25 cellular contexts compared by ENCODE assay signal in genomic region chr2:46995844-46996243, GRCh38. TPM values are rescaled to one million over a fixed set of nuclear protein-coding genes. Genes with fewer than 3 reads are reported as not detected.
DNase-seq lines count a peak whose midpoint lies in the region; ATAC-seq and TF ChIP-seq lines count a peak whose summit lies in the region.
"Had no signal": no experiment of that assay in that cellular context is flagged by ENCODE, and none has a peak within 500 bp of the region (broad histone marks: within the 10 kb centered on the region; RNA-seq: fewer than 3 reads in every experiment).

No MANE protein-coding gene starts in this region.

- H3K9me2 ChIP-seq in HCT116 (ENCODE audit: insufficient read depth), result no peaks in the 10 kb centered on the region

- ATAC-seq in HCT116, result no peak
- no peak for ATAC-seq in stimulated activated effector memory CD8-positive, alpha-beta T cell treated with anti-CD3 and anti-CD28 coated beads, Interleukin-12 subunit alpha, Interleukin-12 subunit beta, amount 100 ng/mL, for 72 hours
- ATAC-seq in activated CD4-positive, CD25-positive, alpha-beta regulatory T cell treated with anti-CD3 and anti-CD28 coated beads, Interleukin-2, amount 50 U/mL, for 24 hours, result no peak
- ATAC-seq: GM23338 had no signal

- RAD21 ChIA-PET in HCT116 (lab: Charles Lee; ENCODE audit: low non-redundant PET in 1 of 2, low total read pairs in 2 of 2, uncharacterized antibody in 2 of 2, unreplicated experiment in 2 of 2), result no interaction called here

- H3K36me3 Mint-ChIP-seq in T-helper 1 cell treated with Interleukin-12 subunit alpha and Interleukin-12 subunit beta and Interleukin-4 antibody, amounts not matched to agents 30 μg/mL and 1 μg/mL, for 36 hours (ENCODE audit: low read depth), result peaks cover 45% of the 10 kb centered on the region
- peaks cover 91% of the 10 kb centered on the region for H3K36me3 Mint-ChIP-seq in stimulated activated effector memory CD8-positive, alpha-beta T cell treated with anti-CD3 and anti-CD28 coated beads, Interleukin-12 subunit alpha, Interleukin-12 subunit beta, amount 100 ng/mL, for 72 hours
- H3K36me3 Mint-ChIP-seq: IgD-negative memory B cell had no signal

- TF ChIP-seq RAD21 in HCT116 (IDR thresholded peaks at IDR 0.05; ENCODE audit: low read depth), result no peak

- H3K36me3 ChIP-seq in HCT116 (ENCODE audit: control insufficient read depth in 1 of 2, insufficient read depth in 2 of 2, low read length in 2 of 2), result peaks cover 0 to 7% of the 10 kb centered on the region in 2 experiments; a peak in 2 of 4 replicates

- H3K4me3 Mint-ChIP-seq in T-helper 1 cell treated with Interleukin-12 subunit alpha and Interleukin-12 subunit beta and Interleukin-4 antibody, amounts not matched to agents 30 μg/mL and 1 μg/mL, for 36 hours, result no peak overlapping the region
- H3K4me3 Mint-ChIP-seq in stimulated activated effector memory CD8-positive, alpha-beta T cell treated with anti-CD3 and anti-CD28 coated beads, Interleukin-12 subunit alpha, Interleukin-12 subunit beta, amount 100 ng/mL, for 72 hours, result no peak overlapping the region
- H3K4me3 Mint-ChIP-seq: CD4-positive, alpha-beta memory T cell; GM23338; IgD-negative memory B cell had no signal

- no peaks in the 10 kb centered on the region for H3K9me3 Mint-ChIP-seq in T-helper 1 cell treated with Interleukin-12 subunit alpha and Interleukin-12 subunit beta and Interleukin-4 antibody, amounts not matched to agents 30 μg/mL and 1 μg/mL, for 36 hours
- H3K9me3 Mint-ChIP-seq in stimulated activated effector memory CD8-positive, alpha-beta T cell treated with anti-CD3 and anti-CD28 coated beads, Interleukin-12 subunit alpha, Interleukin-12 subunit beta, amount 100 ng/mL, for 72 hours, result no peaks in the 10 kb centered on the region
- H3K9me3 Mint-ChIP-seq: GM23338, IgD-negative memory B cell had no signal

- no peaks in the 10 kb centered on the region for H3K4me1 Mint-ChIP-seq in T-helper 1 cell treated with Interleukin-12 subunit alpha and Interleukin-12 subunit beta and Interleukin-4 antibody, amounts not matched to agents 30 μg/mL and 1 μg/mL, for 36 hours (ENCODE audit: low read depth)
- peaks cover 10% of the 10 kb centered on the region for H3K4me1 Mint-ChIP-seq in stimulated activated effector memory CD8-positive, alpha-beta T cell treated with anti-CD3 and anti-CD28 coated beads, Interleukin-12 subunit alpha, Interleukin-12 subunit beta, amount 100 ng/mL, for 72 hours
- H3K4me1 Mint-ChIP-seq: GM23338 had no signal

- H3K4me1 ChIP-seq in HCT116 (ENCODE audit: control insufficient read depth in 1 of 2, insufficient read depth in 2 of 2, low read length in 2 of 2), result no peaks in the 10 kb centered on the region
- H3K4me1 ChIP-seq: HAP-1 had no signal

- CTCF ChIA-PET in HCT116 (lab: Charles Lee), result no interaction called here

- DNase-seq in T-helper 1 cell, result no peak
- DNase-seq in HCT116 (ENCODE audit: low read depth, low spot score), result no peak
- DNase-seq in stimulated activated effector memory CD8-positive, alpha-beta T cell treated with anti-CD3 and anti-CD28 coated beads, Interleukin-12 subunit alpha, Interleukin-12 subunit beta, amount 100 ng/mL, for 72 hours (ENCODE audit: low spot score in 2 of 2), result no peak
- DNase-seq in HPDE6-E6E7 (ENCODE audit: extremely low spot score), result no peak
- no peak for DNase-seq in NCI-H2196 (lab: John Stamatoyannopoulos, UW; ENCODE audit: unreplicated experiment)
- DNase-seq: ACHN; CD4-positive, alpha-beta memory T cell; DND-41; Karpas-422; NCI-H187; NCI-H226; NCI-H510A treated with DMSO at 0.1 percent for 48 hours; NCI-H748 treated with DMSO at 0.1 percent for 48 hours; SHP77 treated with DMSO at 0.1 percent for 48 hours had no signal

- intact Hi-C loops in HCT116 (cut with micrococcal nuclease), result no loop called here

- TF ChIP-seq CTCF in HCT116 (IDR thresholded peaks at IDR 0.05 in 2 of 3, conservative IDR thresholded peaks at IDR 0.05 in 1 of 3; ENCODE audit: borderline replicate concordance in 1 of 3, insufficient read depth in 1 of 3, low read depth in 2 of 3, low read length in 2 of 3), result no peak

- no peak overlapping the region for H3K9ac ChIP-seq in HCT116 (ENCODE audit: low read length)
- H3K9ac ChIP-seq: BLaER1 had no signal

- no peaks in the 10 kb centered on the region for H3K79me2 ChIP-seq in HCT116 (ENCODE audit: insufficient read depth, low read length)

- H3K27me3 Mint-ChIP-seq in T-helper 1 cell treated with Interleukin-12 subunit alpha and Interleukin-12 subunit beta and Interleukin-4 antibody, amounts not matched to agents 30 μg/mL and 1 μg/mL, for 36 hours (ENCODE audit: low read depth), result no peaks in the 10 kb centered on the region
- H3K27me3 Mint-ChIP-seq: CD4-positive, alpha-beta memory T cell; IgD-negative memory B cell had no signal

- peak overlapping the region; percentile 17 for H3K27ac Mint-ChIP-seq in T-helper 1 cell treated with Interleukin-12 subunit alpha and Interleukin-12 subunit beta and Interleukin-4 antibody, amounts not matched to agents 30 μg/mL and 1 μg/mL, for 36 hours
- peak overlapping the region; percentile 61 for H3K27ac Mint-ChIP-seq in stimulated activated effector memory CD8-positive, alpha-beta T cell treated with anti-CD3 and anti-CD28 coated beads, Interleukin-12 subunit alpha, Interleukin-12 subunit beta, amount 100 ng/mL, for 72 hours
- H3K27ac Mint-ChIP-seq: GM23338, IgD-negative memory B cell had no signal

- no peak for TF ChIP-seq POLR2A in HCT116 (IDR thresholded peaks at IDR 0.05; ENCODE audit: borderline replicate concordance, extremely low read depth, insufficient read depth, insufficient read length)

- H3K27ac ChIP-seq in HCT116 (ENCODE audit: low read depth, low read length) (no peak overlapping the region), cingulate gyrus (ENCODE audit: low read depth, low read length) (peak overlapping the region; percentile 43)
- H3K27ac ChIP-seq: 22Rv1, BLaER1, HL-60, RWPE1, SK-N-MC had no signal

- no peaks in the 10 kb centered on the region for H3K27me3 ChIP-seq in HCT116 (ENCODE audit: insufficient read depth, low read length)
- H3K27me3 ChIP-seq: BLaER1 had no signal

- H2AFZ ChIP-seq in HCT116 (ENCODE audit: low read depth, low read length, poor library complexity, severe bottlenecking), result no peak overlapping the region
- H2AFZ ChIP-seq: GM23338 had no signal

- BruUV-seq in HCT116 (replicated peaks; lab: Mats Ljungman, UMichigan), result TSS peak; percentile 29

- no peak overlapping the region for H3K4me2 ChIP-seq in HCT116 (ENCODE audit: low read length)
- H3K4me2 ChIP-seq: BLaER1, GM23338 had no signal

- POLR2A ChIA-PET in HCT116 (lab: Charles Lee), result no interaction called here

- no peak overlapping the region for H3K4me3 ChIP-seq in HCT116 (replicated peaks in 1 of 2; ENCODE audit: low read depth in 1 of 2, low read length in 2 of 2)
- H3K4me3 ChIP-seq: BLaER1, GM23338, HAP-1, SK-N-MC had no signal

- H4K20me1 ChIP-seq in HCT116 (ENCODE audit: insufficient read depth), result no peaks in the 10 kb centered on the region

- no peaks in the 10 kb centered on the region for H3K9me3 ChIP-seq in HCT116 (ENCODE audit: control insufficient read depth in 1 of 2, insufficient read depth in 1 of 2, low read depth in 1 of 2, low read length in 2 of 2)
- H3K9me3 ChIP-seq: BLaER1, HAP-1 had no signal

TF ChIP-seq in HCT116, 20 proteins besides CTCF, POLR2A, EP300 and RAD21:
- TF ChIP-seq CEBPB (IDR thresholded peaks at IDR 0.05; ENCODE audit: low read depth), result no peak
- no peak for TF ChIP-seq ZFX (IDR thresholded peaks at IDR 0.05)
- no peak for TF ChIP-seq ZBTB33 (IDR thresholded peaks at IDR 0.05; ENCODE audit: extremely low read depth, insufficient replicate concordance, low read length)
- no peak for TF ChIP-seq EZH2 (IDR thresholded peaks at IDR 0.05)
- no peak for TF ChIP-seq EZH2phosphoT487 (IDR thresholded peaks at IDR 0.05; ENCODE audit: borderline replicate concordance)
- TF ChIP-seq ATF3 (IDR thresholded peaks at IDR 0.05), result no peak
- no peak for TF ChIP-seq YY1 (IDR thresholded peaks at IDR 0.05; ENCODE audit: extremely low read depth, insufficient replicate concordance, low read depth, low read length)
- no peak for TF ChIP-seq SP1 (IDR thresholded peaks at IDR 0.05; ENCODE audit: low read depth)
- no peak for TF ChIP-seq FOSL1 (IDR thresholded peaks at IDR 0.05; ENCODE audit: low read depth)
- TF ChIP-seq CBX3 (IDR thresholded peaks at IDR 0.05; ENCODE audit: low read depth), result no peak

RNA-seq across cellular contexts. Expression of gene TTC7A, which starts 54.8 kb away (rescaled TPM):
- 17.7 TPM for total RNA-seq in HCT116 (2021; ENCODE audit: unreplicated experiment)
- polyA plus RNA-seq in HCT116 (2012), result 15.1 and 15.3 TPM in 2 replicates
